Comparison of ENCODE assay signal across 18 cellular contexts in genomic region chr18:44568986-44569385, GRCh38.
DNase-seq lines count a peak whose midpoint lies in the region; ATAC-seq and TF ChIP-seq lines count a peak whose summit lies in the region.
"Had no signal": no experiment of that assay in that cellular context is flagged by ENCODE, and none has a peak within 500 bp of the region (broad histone marks: within the 10 kb centered on the region; RNA-seq: fewer than 3 reads in every experiment).

No MANE protein-coding gene starts in this region.

- no peak overlapping the region for H3K4me2 ChIP-seq in mesendoderm (ENCODE audit: low read length)

- no peaks in the 10 kb centered on the region for H3K79me1 ChIP-seq in mesendoderm (ENCODE audit: low read length)

- no peak overlapping the region for H3K9ac ChIP-seq in mesendoderm (ENCODE audit: low read length)

- H2BK120ac ChIP-seq in mesendoderm (ENCODE audit: low read depth, low read length) = no peak overlapping the region

- H3K27ac ChIP-seq in mesendoderm (ENCODE audit: low read depth, low read length) = no peak overlapping the region
- H3K27ac ChIP-seq: SJCRH30 had no signal

- WGBS in mesendoderm (ENCODE audit: extremely low coverage, insufficient coverage, low lambda C conversion rate) = no CpG with 5 or more reads among the region's 1 CpG

- H4K5ac ChIP-seq in mesendoderm (ENCODE audit: low read length) = no peak overlapping the region

- no peaks in the 10 kb centered on the region for H3K79me2 ChIP-seq in mesendoderm (ENCODE audit: control insufficient read depth, insufficient read depth, low read length)

- CTCF ChIA-PET in GM10248 (lab: Yijun Ruan, JAX) = interaction anchor here (2.3 kb wide), 1 partner anchor 26 kb away, joined by 6 read pairs; no protein-coding TSS in a partner anchor

- TF ChIP-seq CTCF in AG09309 (IDR thresholded peaks at IDR 0.05; ENCODE audit: control insufficient read depth, insufficient read depth, low read depth, low read length, missing control alignments) (no peak), choroid plexus epithelial cell (conservative IDR thresholded peaks at IDR 0.05; ENCODE audit: low read depth, low read length) (no peak), GM10248 (IDR thresholded peaks at IDR 0.05; ENCODE audit: control extremely low read depth, extremely low read depth, low read depth, missing control alignments) (no peak)

- no peak overlapping the region for H3K23ac ChIP-seq in mesendoderm (ENCODE audit: low read length)

- H3K27me3 ChIP-seq in mesendoderm (ENCODE audit: insufficient read depth, low read length, poor library complexity) = no peaks in the 10 kb centered on the region
- H3K27me3 ChIP-seq: SJCRH30 had no signal

- H3K4me3 ChIP-seq in AG09309 (ENCODE audit: control insufficient read depth, low read depth, low read length) = no peak overlapping the region
- H3K4me3 ChIP-seq in choroid plexus epithelial cell (ENCODE audit: low read depth, low read length) = no peak overlapping the region
- no peak overlapping the region for H3K4me3 ChIP-seq in mesendoderm (ENCODE audit: low read length)
- H3K4me3 ChIP-seq: GM23338, SJCRH30 had no signal

- no peak overlapping the region for H3K4ac ChIP-seq in mesendoderm (ENCODE audit: low read depth, low read length)

- no peak overlapping the region for H2AK5ac ChIP-seq in mesendoderm (ENCODE audit: low read length)

- no peak for ATAC-seq in GM21576 (IDR thresholded peaks at IDR 0.05; ENCODE audit: unreplicated experiment)
- ATAC-seq: HCT116 had no signal

- no peak overlapping the region for H3K18ac ChIP-seq in mesendoderm (ENCODE audit: low read length)

- H3K4me1 ChIP-seq in mesendoderm (ENCODE audit: control insufficient read depth, low read depth, low read length) = peaks cover 5% of the 10 kb centered on the region
- H3K4me1 ChIP-seq: SJCRH30 had no signal

- H3K36me3 ChIP-seq in mesendoderm (ENCODE audit: control insufficient read depth, insufficient read depth, low read length) = no peaks in the 10 kb centered on the region
- H3K36me3 ChIP-seq: SJCRH30 had no signal

- no peak overlapping the region for H4K8ac ChIP-seq in mesendoderm (ENCODE audit: low read depth, low read length)

- DNase-seq in AG09309 (ENCODE audit: low read depth) (peak; percentile 53), M059J (ENCODE audit: low read depth) (peak; percentile 88), choroid plexus epithelial cell (ENCODE audit: low read depth) (peak; percentile 41), mesendoderm (peak; percentile 26), GM10248 (ENCODE audit: extremely low spot score) (no peak), medulla oblongata (ENCODE audit: extremely low spot score) (no peak), NCI-H2171 (lab: John Stamatoyannopoulos, UW) (no peak)
- DNase-seq: 8988T, C1 segment of cervical spinal cord, DMS79 treated with DMSO at 0.1 percent for 48 hours, NCI-H187, NCI-H446, OCI-M1, RPMI8226, SJCRH30 had no signal

- H2BK15ac ChIP-seq in mesendoderm (replicated peaks; ENCODE audit: low read depth) = no peak overlapping the region

- POLR2A ChIA-PET in GM10248 (lab: Yijun Ruan, JAX) = no interaction called here

- H2BK5ac ChIP-seq in mesendoderm (ENCODE audit: low read length) = no peak overlapping the region

- no peak overlapping the region for H3K56ac ChIP-seq in mesendoderm (ENCODE audit: low read length)

Comparison
In these comparisons a context has a peak if more than half of its experiments do, and no peak if none do; other contexts are left out.
1. DNase-seq: peak in AG09309 (single experiment), M059J (single experiment), choroid plexus epithelial cell (single experiment) and mesendoderm (single experiment); none in GM10248 (single experiment), medulla oblongata (single experiment) and NCI-H2171 (single experiment).